ENCODE assay signal across 10 cellular contexts in genomic region chr9:129557192-129558036, GRCh38.
A peak's percentile ranks its signal among the peaks of the same experiment; 100 is the strongest.
DNase-seq lines count a peak whose midpoint lies in the region; ATAC-seq and TF ChIP-seq lines count a peak whose summit lies in the region.
"Had no signal": no experiment of that assay in that cellular context is flagged by ENCODE, and none has a peak within 500 bp of the region (broad histone marks: within the 10 kb centered on the region; RNA-seq: fewer than 3 reads in every experiment).

No MANE protein-coding gene starts in this region.

- intact Hi-C loops in Caco-2 (cut with micrococcal nuclease; ENCODE audit: unreplicated experiment): loop anchor here (5.0 kb wide), 1 partner anchor 40 kb away; no protein-coding TSS in a partner anchor

- H3K36me3 ChIP-seq in Caco-2 (ENCODE audit: control insufficient read depth, insufficient read depth, low read length): no peaks in the 10 kb centered on the region

- no TSS peak for BruUV-seq in Caco-2 (replicated peaks; lab: Mats Ljungman, UMichigan)

- peak; percentile 74 to 92 for DNase-seq in Caco-2
- no peak for DNase-seq in activated effector memory CD4-positive, alpha-beta T cell treated with Interleukin-2 at 50 U/mL for 16 hours
- no peak for DNase-seq in activated T-cell treated with anti-CD3 and anti-CD28 coated beads, Interleukin-2, amount 50 U/mL, for 1 hour
- DNase-seq in omental fat pad (ENCODE audit: low spot score): no peak
- DNase-seq: DND-41, KBM-7 had no signal

- H3K4me1 ChIP-seq in Caco-2: peaks cover 43% of the 10 kb centered on the region

- H3K27me3 ChIP-seq in Caco-2 (replicated peaks; ENCODE audit: control insufficient read depth, insufficient read depth, low read length): no peaks in the 10 kb centered on the region

- H3K36me3 Mint-ChIP-seq in Caco-2 (ENCODE audit: insufficient read depth, unreplicated experiment) (peaks cover 18% of the 10 kb centered on the region), nephron (ENCODE audit: low read depth) (no peaks in the 10 kb centered on the region)

- H3K27ac ChIP-seq in cingulate gyrus (ENCODE audit: low read depth, low read length): peak overlapping the region; percentile 55

- CTCF ChIA-PET in Caco-2 (lab: Charles Lee): no interaction called here

- H3K4me3 Mint-ChIP-seq in Caco-2 (ENCODE audit: unreplicated experiment) (peak overlapping the region; percentile 4), nephron (peak overlapping the region; percentile 24 to 50 (median 25))

- no peaks in the 10 kb centered on the region for H3K27me3 Mint-ChIP-seq in Caco-2 (ENCODE audit: insufficient read depth, unreplicated experiment)
- H3K27me3 Mint-ChIP-seq in nephron (ENCODE audit: low read depth): no peaks in the 10 kb centered on the region

- H3K9me3 Mint-ChIP-seq in Caco-2 (ENCODE audit: unreplicated experiment): no peaks in the 10 kb centered on the region
- H3K9me3 Mint-ChIP-seq in nephron: no peaks in the 10 kb centered on the region

- H3K27ac Mint-ChIP-seq in Caco-2 (ENCODE audit: unreplicated experiment) (peak overlapping the region; percentile 73), nephron (peak overlapping the region; percentile 97 to 99 (median 98))

- POLR2A ChIA-PET in Caco-2 (lab: Charles Lee): no interaction called here

- ATAC-seq in omental fat pad (ENCODE audit: low FRiP score): no peak
- no peak for ATAC-seq in GM19035 (IDR thresholded peaks at IDR 0.05; ENCODE audit: unreplicated experiment)

- peak; percentile 100 for TF ChIP-seq EP300 in Ishikawa (IDR thresholded peaks at IDR 0.05; ENCODE audit: borderline replicate concordance)

- no peak for TF ChIP-seq CTCF in Caco-2 (IDR thresholded peaks at IDR 0.05; ENCODE audit: insufficient read depth in 1 of 2, low read depth in 1 of 2, low read length in 1 of 2, severe bottlenecking in 1 of 2, unreplicated experiment in 1 of 2)
- no peak for TF ChIP-seq CTCF in nephron (IDR thresholded peaks at IDR 0.05; ENCODE audit: unreplicated experiment in 3 of 3)
- no peak for TF ChIP-seq CTCF in omental fat pad (IDR thresholded peaks at IDR 0.05)

- no peaks in the 10 kb centered on the region for H3K9me3 ChIP-seq in Caco-2

- TF ChIP-seq RAD21 in Ishikawa (IDR thresholded peaks at IDR 0.05; ENCODE audit: low read depth): peak; percentile 32

- H3K4me1 Mint-ChIP-seq in Caco-2 (ENCODE audit: low read depth, unreplicated experiment): peaks cover 36% of the 10 kb centered on the region
- H3K4me1 Mint-ChIP-seq in nephron: peaks cover 64% of the 10 kb centered on the region

- no peak overlapping the region for H3K4me3 ChIP-seq in Caco-2 (ENCODE audit: low read depth, low read length)

TF ChIP-seq in Ishikawa, 13 proteins besides CTCF, POLR2A, EP300 and RAD21:
- TF ChIP-seq TEAD4 (IDR thresholded peaks at IDR 0.05): peak; percentile 99
- no peak for TF ChIP-seq USF1 (IDR thresholded peaks at IDR 0.05)
- TF ChIP-seq CREB1 (IDR thresholded peaks at IDR 0.05; ENCODE audit: low read depth): no peak
- 0 out of 2 replicates have a peak, but pooled peaks have one; percentile 42 for TF ChIP-seq TAF1 (IDR thresholded peaks at IDR 0.05; ENCODE audit: low read depth)
- TF ChIP-seq CEBPB (IDR thresholded peaks at IDR 0.05): peak; percentile 75; the same call in 1 of the 2 replicates
- peak; percentile 75; the same call in 1 of the 2 replicates for TF ChIP-seq ZBTB7A (IDR thresholded peaks at IDR 0.05; ENCODE audit: low read depth)
- peak; percentile 78 for TF ChIP-seq MAX (IDR thresholded peaks at IDR 0.05)
- TF ChIP-seq YY1 (IDR thresholded peaks at IDR 0.05; ENCODE audit: low read depth): peak; percentile 56; the same call in 1 of the 2 replicates
- peak; percentile 98 for TF ChIP-seq FOXM1 (IDR thresholded peaks at IDR 0.05; ENCODE audit: borderline replicate concordance, low read depth)
- peak; percentile 96 for TF ChIP-seq NFIC (IDR thresholded peaks at IDR 0.05)
- TF ChIP-seq REST (IDR thresholded peaks at IDR 0.05; ENCODE audit: low read depth): peak; percentile 32; the same call in 1 of the 2 replicates
- peak; percentile 78 for TF ChIP-seq EGR1 (IDR thresholded peaks at IDR 0.05)
- peak; percentile 100 for TF ChIP-seq TCF12 (IDR thresholded peaks at IDR 0.05; ENCODE audit: low read depth)

Comparison
In these comparisons a context has a peak if more than half of its experiments do, and no peak if none do; other contexts are left out.
1. DNase-seq: peak in Caco-2 (2 of 2); none in activated effector memory CD4-positive, alpha-beta T cell treated with Interleukin-2 at 50 U/mL for 16 hours (single experiment), activated T-cell treated with anti-CD3 and anti-CD28 coated beads, Interleukin-2, amount 50 U/mL, for 1 hour (single experiment) and omental fat pad (single experiment).